Comparison of ENCODE assay signal across 1 cellular context in genomic region chr19:51799998-51800848, GRCh38.
TF ChIP-seq lines count a peak whose summit lies in the region.

No MANE protein-coding gene starts in this region.

TF ChIP-seq in SK-N-SH treated with all-trans-retinoic acid at 6 μM for 48 hours, 23 proteins besides CTCF, POLR2A, EP300 and RAD21 (continued from another document):
- TF ChIP-seq CREB5 (CRISPR knock-in tag; IDR thresholded peaks at IDR 0.05; ENCODE audit: low read depth) (no peak), TCF4 (CRISPR knock-in tag; IDR thresholded peaks at IDR 0.05; ENCODE audit: borderline replicate concordance) (no peak), ARNTL (CRISPR knock-in tag; IDR thresholded peaks at IDR 0.05; ENCODE audit: borderline replicate concordance, low read depth) (no peak)
